ENCODE assay signal across 19 cellular contexts in genomic region chr1:24933468-24933867, GRCh38. TPM values are rescaled to one million over a fixed set of nuclear protein-coding genes. Genes with fewer than 3 reads are reported as not detected.
DNase-seq lines count a peak whose midpoint lies in the region; ATAC-seq and TF ChIP-seq lines count a peak whose summit lies in the region.
"Had no signal": no experiment of that assay in that cellular context is flagged by ENCODE, and none has a peak within 500 bp of the region (broad histone marks: within the 10 kb centered on the region; RNA-seq: fewer than 3 reads in every experiment).

No MANE protein-coding gene starts in this region.

- H3K4me3 ChIP-seq in CD4-positive, CD25-positive, alpha-beta regulatory T cell (ENCODE audit: low read depth, low read length): no peak overlapping the region
- H3K4me3 ChIP-seq: colonic mucosa, prostate gland, upper lobe of right lung had no signal

- peaks cover 35% of the 10 kb centered on the region for H3K4me1 ChIP-seq in CD4-positive, CD25-positive, alpha-beta regulatory T cell (ENCODE audit: control insufficient read depth, insufficient read depth, low read length, poor library complexity, severe bottlenecking)
- H3K4me1 ChIP-seq: prostate gland had no signal

- CTCF ChIA-PET in activated CD4-positive, alpha-beta T cell treated with anti-CD3 and anti-CD28 coated beads for 36 hours (lab: Charles Lee): interaction anchor here (0.8 to 9.6 kb wide), 8 partner anchors 8 to 166 kb away, joined by 3 to 109 read pairs (median 7); no protein-coding TSS in a partner anchor

- no peaks in the 10 kb centered on the region for H3K27me3 ChIP-seq in CD4-positive, CD25-positive, alpha-beta regulatory T cell (ENCODE audit: control insufficient read depth, insufficient read depth, low read length)

- intact Hi-C loops in activated CD4-positive, alpha-beta T cell treated with anti-CD3 and anti-CD28 coated beads for 36 hours (cut with DNase I, micrococcal nuclease): loop anchor here (2.0 to 5.0 kb wide), 2 partner anchors 167 to 169 kb away; no protein-coding TSS in a partner anchor

- ATAC-seq in activated CD4-positive, alpha-beta T cell treated with anti-CD3 and anti-CD28 coated beads for 36 hours: no peak
- ATAC-seq in CD4-positive, CD25-positive, alpha-beta regulatory T cell (ENCODE audit: low read depth in 2 of 2): no peak
- no peak for ATAC-seq in activated T-helper 17 cell treated with anti-CD3 and anti-CD28 coated beads, Interleukin-2, amount 50 U/mL, for 72 hours (replicated peaks)
- no peak for ATAC-seq in naive thymus-derived CD8-positive, alpha-beta T cell
- ATAC-seq: left colon had no signal

- no peaks in the 10 kb centered on the region for H3K27me3 Mint-ChIP-seq in activated CD4-positive, alpha-beta T cell treated with anti-CD3 and anti-CD28 coated beads for 36 hours
- H3K27me3 Mint-ChIP-seq in CD4-positive, CD25-positive, alpha-beta regulatory T cell: peaks cover 10% of the 10 kb centered on the region
- H3K27me3 Mint-ChIP-seq in activated T-helper 17 cell treated with anti-CD3 and anti-CD28 coated beads, Interleukin-2, amount 50 U/mL, for 72 hours: no peaks in the 10 kb centered on the region
- H3K27me3 Mint-ChIP-seq in naive thymus-derived CD8-positive, alpha-beta T cell: no peaks in the 10 kb centered on the region
- peaks cover 91% of the 10 kb centered on the region for H3K27me3 Mint-ChIP-seq in nephron progenitor cell (ENCODE audit: low read depth, poor library complexity)

- no peak for DNase-seq in activated CD4-positive, alpha-beta T cell treated with anti-CD3 and anti-CD28 coated beads for 36 hours
- no peak for DNase-seq in activated CD4-positive, alpha-beta T cell treated with anti-CD3 and anti-CD28 coated beads for 48 hours
- DNase-seq in CD4-positive, CD25-positive, alpha-beta regulatory T cell: no peak
- DNase-seq in naive thymus-derived CD8-positive, alpha-beta T cell: no peak
- DNase-seq in NCI-H82 treated with DMSO at 0.1 percent for 48 hours (lab: John Stamatoyannopoulos, UW; ENCODE audit: unreplicated experiment) (no peak), nephron progenitor cell (no peak)
- no peak for DNase-seq in stimulated activated CD4-positive, alpha-beta T cell treated with anti-CD3 and anti-CD28 coated beads, Interleukin-1b, Interleukin-23, amount 100 ng/mL, for 48 hours
- DNase-seq: 8988T; activated CD4-positive, CD25-positive, alpha-beta regulatory T cell; activated CD8-positive, alpha-beta memory T cell treated with anti-CD3 and anti-CD28 coated beads, Interleukin-2, amount 50 U/mL, for 4 hours; colonic mucosa; left colon; NCI-H2081 treated with DMSO at 0.1 percent for 48 hours; upper lobe of right lung had no signal

- H3K27ac ChIP-seq in CD4-positive, CD25-positive, alpha-beta regulatory T cell (ENCODE audit: insufficient read depth, low read length, poor library complexity, severe bottlenecking): no peak overlapping the region
- H3K27ac ChIP-seq: colonic mucosa, prostate gland, upper lobe of right lung had no signal

- peaks cover 61% of the 10 kb centered on the region for H3K36me3 Mint-ChIP-seq in activated CD4-positive, alpha-beta T cell treated with anti-CD3 and anti-CD28 coated beads for 36 hours (ENCODE audit: low read depth)
- peaks cover 3% of the 10 kb centered on the region for H3K36me3 Mint-ChIP-seq in CD4-positive, CD25-positive, alpha-beta regulatory T cell
- peaks cover 84% of the 10 kb centered on the region for H3K36me3 Mint-ChIP-seq in activated T-helper 17 cell treated with anti-CD3 and anti-CD28 coated beads, Interleukin-2, amount 50 U/mL, for 72 hours (ENCODE audit: low read depth)
- peaks cover 0 to 7% (median 0%) of the 10 kb centered on the region in 3 donors for H3K36me3 Mint-ChIP-seq in naive thymus-derived CD8-positive, alpha-beta T cell
- no peaks in the 10 kb centered on the region for H3K36me3 Mint-ChIP-seq in nephron progenitor cell (ENCODE audit: low read depth)
- H3K36me3 Mint-ChIP-seq: brain had no signal

- H3K9me3 Mint-ChIP-seq in activated CD4-positive, alpha-beta T cell treated with anti-CD3 and anti-CD28 coated beads for 36 hours (ENCODE audit: low read depth): no peaks in the 10 kb centered on the region
- peaks cover 0 to 2% (median 0%) of the 10 kb centered on the region in 7 donors for H3K9me3 Mint-ChIP-seq in CD4-positive, CD25-positive, alpha-beta regulatory T cell
- H3K9me3 Mint-ChIP-seq in activated T-helper 17 cell treated with anti-CD3 and anti-CD28 coated beads, Interleukin-2, amount 50 U/mL, for 72 hours: no peaks in the 10 kb centered on the region
- H3K9me3 Mint-ChIP-seq in naive thymus-derived CD8-positive, alpha-beta T cell: no peaks in the 10 kb centered on the region
- H3K9me3 Mint-ChIP-seq in nephron progenitor cell: no peaks in the 10 kb centered on the region

- POLR2A ChIA-PET in activated CD4-positive, alpha-beta T cell treated with anti-CD3 and anti-CD28 coated beads for 36 hours (lab: Charles Lee): interaction anchor here (0.6 to 1.3 kb wide), 2 partner anchors 40 to 104 kb away, joined by 4 to 5 read pairs; no protein-coding TSS in a partner anchor
- POLR2A ChIA-PET in naive thymus-derived CD8-positive, alpha-beta T cell (lab: Charles Lee): interaction anchor here (0.7 to 9.3 kb wide), 7 partner anchors 19 to 167 kb away, joined by 3 to 105 read pairs (median 8); no protein-coding TSS in a partner anchor

- H3K36me3 ChIP-seq in CD4-positive, CD25-positive, alpha-beta regulatory T cell (ENCODE audit: control insufficient read depth, insufficient read depth, low read length): no peaks in the 10 kb centered on the region
- H3K36me3 ChIP-seq: colonic mucosa, prostate gland, upper lobe of right lung had no signal

- peaks cover 73% of the 10 kb centered on the region for H3K4me1 Mint-ChIP-seq in activated CD4-positive, alpha-beta T cell treated with anti-CD3 and anti-CD28 coated beads for 36 hours
- peaks cover 0 to 40% (median 2%) of the 10 kb centered on the region in 4 donors for H3K4me1 Mint-ChIP-seq in CD4-positive, CD25-positive, alpha-beta regulatory T cell
- H3K4me1 Mint-ChIP-seq in activated T-helper 17 cell treated with anti-CD3 and anti-CD28 coated beads, Interleukin-2, amount 50 U/mL, for 72 hours: peaks cover 34% of the 10 kb centered on the region
- peaks cover 20 to 56% (median 43%) of the 10 kb centered on the region in 4 donors for H3K4me1 Mint-ChIP-seq in naive thymus-derived CD8-positive, alpha-beta T cell
- H3K4me1 Mint-ChIP-seq in nephron progenitor cell: peaks cover 35% of the 10 kb centered on the region

- no peak for TF ChIP-seq CTCF in nephron progenitor cell (IDR thresholded peaks at IDR 0.05)

- peak overlapping the region; percentile 58 for H3K27ac Mint-ChIP-seq in activated CD4-positive, alpha-beta T cell treated with anti-CD3 and anti-CD28 coated beads for 36 hours
- peak overlapping the region in 1 of 3 donors; percentile 71 for H3K27ac Mint-ChIP-seq in CD4-positive, CD25-positive, alpha-beta regulatory T cell
- H3K27ac Mint-ChIP-seq in activated T-helper 17 cell treated with anti-CD3 and anti-CD28 coated beads, Interleukin-2, amount 50 U/mL, for 72 hours: peak overlapping the region; percentile 81
- H3K27ac Mint-ChIP-seq in naive thymus-derived CD8-positive, alpha-beta T cell: peak overlapping the region in 6 of 10 donors; percentile 5 to 90 (median 66)
- H3K27ac Mint-ChIP-seq in nephron progenitor cell: no peak overlapping the region
- H3K27ac Mint-ChIP-seq: brain had no signal

- peak overlapping the region; percentile 68 for H3K4me3 Mint-ChIP-seq in activated CD4-positive, alpha-beta T cell treated with anti-CD3 and anti-CD28 coated beads for 36 hours
- H3K4me3 Mint-ChIP-seq in CD4-positive, CD25-positive, alpha-beta regulatory T cell: peak overlapping the region; percentile 7 to 82 (median 71)
- peak overlapping the region; percentile 78 for H3K4me3 Mint-ChIP-seq in activated T-helper 17 cell treated with anti-CD3 and anti-CD28 coated beads, Interleukin-2, amount 50 U/mL, for 72 hours
- H3K4me3 Mint-ChIP-seq in naive thymus-derived CD8-positive, alpha-beta T cell: peak overlapping the region in 2 of 10 donors; percentile 58 to 66
- H3K4me3 Mint-ChIP-seq in nephron progenitor cell: no peak overlapping the region

- H3K9me3 ChIP-seq in CD4-positive, CD25-positive, alpha-beta regulatory T cell (ENCODE audit: control insufficient read depth in 2 of 2, low read length in 2 of 2): no peaks in the 10 kb centered on the region
- H3K9me3 ChIP-seq: colonic mucosa, prostate gland, upper lobe of right lung had no signal

RNA-seq across cellular contexts. Expression of gene RUNX3, which starts 3.4 kb away (rescaled TPM):
- total RNA-seq in activated CD4-positive, alpha-beta T cell treated with anti-CD3 and anti-CD28 coated beads for 36 hours: 100 to 1,000 TPM; 156 to 167 TPM
- total RNA-seq in CD4-positive, CD25-positive, alpha-beta regulatory T cell: 268 TPM
- 10 to 100 TPM; 12.0 to 23.3 (median 15.8) TPM for polyA plus RNA-seq in CD4-positive, CD25-positive, alpha-beta regulatory T cell
- 100 to 1,000 TPM; 116 to 145 TPM for total RNA-seq in activated T-helper 17 cell treated with anti-CD3 and anti-CD28 coated beads, Interleukin-2, amount 50 U/mL, for 72 hours
- 10 to 100 TPM; 87.1 to 95.3 TPM for total RNA-seq in naive thymus-derived CD8-positive, alpha-beta T cell
- 10 to 100 TPM; 22.0 to 64.0 (median 54.0) TPM for polyA plus RNA-seq in naive thymus-derived CD8-positive, alpha-beta T cell
- total RNA-seq: NCI-H460 had no signal
- polyA plus RNA-seq: neural cell had no signal
